ENCODE assay signal across 9 cellular contexts in genomic region chr14:23299558-23299957, GRCh38. TPM values are rescaled to one million over a fixed set of nuclear protein-coding genes. Genes with fewer than 3 reads are reported as not detected.
A peak's percentile ranks its signal among the peaks of the same experiment; 100 is the strongest.
DNase-seq lines count a peak whose midpoint lies in the region; ATAC-seq, FAIRE-seq and TF ChIP-seq lines count a peak whose summit lies in the region.
"Had no signal": no experiment of that assay in that cellular context is flagged by ENCODE, and none has a peak within 500 bp of the region (broad histone marks: within the 10 kb centered on the region; RNA-seq: fewer than 3 reads in every experiment).

No MANE protein-coding gene starts in this region.

- H3K36me3 Mint-ChIP-seq in activated naive CD8-positive, alpha-beta T cell treated with anti-CD3 and anti-CD28 coated beads, Interleukin-2, amount 10 ng/mL, durations not matched to agents 7 days and 5 days, result peaks cover 2% of the 10 kb centered on the region

- DNase-seq in COR-L47 (lab: John Stamatoyannopoulos, UW) (peak; percentile 9), HuH-7 (ENCODE audit: low spot score) (peak; percentile 45), keratinocyte (ENCODE audit: low read depth, low spot score) (no peak), NCI-H2029 treated with DMSO at 0.1 percent for 48 hours (lab: John Stamatoyannopoulos, UW) (no peak), left ventricle myocardium superior (no peak)
- DNase-seq in activated naive CD8-positive, alpha-beta T cell treated with anti-CD3 and anti-CD28 coated beads, Interleukin-2, amount 10 ng/mL, durations not matched to agents 7 days and 5 days, result no peak

- H3K27me3 ChIP-seq in keratinocyte (ENCODE audit: control insufficient read depth, extremely low read depth, insufficient read depth, low read length), result no peaks in the 10 kb centered on the region
- H3K27me3 ChIP-seq: SJSA1 had no signal

- H3K79me2 ChIP-seq in keratinocyte (ENCODE audit: control insufficient read depth, insufficient read depth, low read length), result no peaks in the 10 kb centered on the region

- intact Hi-C loops in left ventricle myocardium superior (cut with micrococcal nuclease), result no loop called here

- dilution Hi-C loops in keratinocyte (cut with MboI; ENCODE audit: extremely low pct_ligation_motif_present, low sequenced_read_pairs), result no loop called here

- H3K4me2 ChIP-seq in keratinocyte (ENCODE audit: control insufficient read depth, extremely low read depth, insufficient read depth, low read depth, low read length), result peak overlapping the region; percentile 100

- peak overlapping the region; percentile 89 for H3K9ac ChIP-seq in keratinocyte (ENCODE audit: control insufficient read depth, extremely low read depth, insufficient read depth, low read length)

- no peaks in the 10 kb centered on the region for H3K27me3 Mint-ChIP-seq in activated naive CD8-positive, alpha-beta T cell treated with anti-CD3 and anti-CD28 coated beads, Interleukin-2, amount 10 ng/mL, durations not matched to agents 7 days and 5 days

- peak overlapping the region; percentile 31 for H3K27ac Mint-ChIP-seq in activated naive CD8-positive, alpha-beta T cell treated with anti-CD3 and anti-CD28 coated beads, Interleukin-2, amount 10 ng/mL, durations not matched to agents 7 days and 5 days

- H2AFZ ChIP-seq in keratinocyte (ENCODE audit: control insufficient read depth, low read length), result no peak overlapping the region

- FAIRE-seq in keratinocyte (lab: Jason Lieb, UNC), result no peak

- TF ChIP-seq CTCF in keratinocyte (optimal IDR thresholded peaks at IDR 0.05 in 1 of 3, IDR thresholded peaks at IDR 0.05 in 1 of 3, conservative IDR thresholded peaks at IDR 0.05 in 1 of 3; ENCODE audit: extremely low read depth in 1 of 3, insufficient read depth in 2 of 3, low read length in 3 of 3), result peak; percentile 22 to 60 (median 39)

- POLR2A ChIA-PET in activated naive CD8-positive, alpha-beta T cell treated with anti-CD3 and anti-CD28 coated beads, Interleukin-2, amount 10 ng/mL, durations not matched to agents 7 days and 5 days (lab: Charles Lee), result interaction anchor here (6.4 kb wide), 1 partner anchor 21 kb away, joined by 182 read pairs; the partner anchor contains the start of gene PABPN1

- no peaks in the 10 kb centered on the region for H4K20me1 ChIP-seq in keratinocyte (ENCODE audit: control insufficient read depth, extremely low read depth, insufficient read depth, low read length)

- no peaks in the 10 kb centered on the region for H3K36me3 ChIP-seq in keratinocyte (ENCODE audit: control insufficient read depth in 2 of 2, extremely low read depth in 1 of 2, insufficient read depth in 2 of 2, low read length in 2 of 2)
- H3K36me3 ChIP-seq in urinary bladder (ENCODE audit: insufficient read depth), result no peaks in the 10 kb centered on the region
- H3K36me3 ChIP-seq: SJSA1 had no signal

- H3K27ac ChIP-seq in keratinocyte (ENCODE audit: control insufficient read depth, insufficient read depth, low read length), result peak overlapping the region; percentile 91
- H3K27ac ChIP-seq in urinary bladder (ENCODE audit: low read depth), result peak overlapping the region; percentile 78
- H3K27ac ChIP-seq: SJSA1 had no signal

- H3K4me1 ChIP-seq in keratinocyte (ENCODE audit: control insufficient read depth, extremely low read depth, insufficient read depth, low read length), result peaks cover 35% of the 10 kb centered on the region
- H3K4me1 ChIP-seq in urinary bladder (ENCODE audit: insufficient read depth), result no peaks in the 10 kb centered on the region

- H3K4me1 Mint-ChIP-seq in activated naive CD8-positive, alpha-beta T cell treated with anti-CD3 and anti-CD28 coated beads, Interleukin-2, amount 10 ng/mL, durations not matched to agents 7 days and 5 days, result peaks cover 24% of the 10 kb centered on the region

- no peak overlapping the region for H3K4me3 ChIP-seq in keratinocyte (ENCODE audit: control insufficient read depth in 2 of 3, extremely low read depth in 1 of 3, insufficient read depth in 2 of 3, low read depth in 1 of 3, low read length in 3 of 3)
- no peak overlapping the region for H3K4me3 ChIP-seq in urinary bladder (ENCODE audit: low read depth, low read length)

- H3K9me3 ChIP-seq in keratinocyte (ENCODE audit: control insufficient read depth, low read depth, low read length), result no peaks in the 10 kb centered on the region
- H3K9me3 ChIP-seq: SJSA1 had no signal

- ATAC-seq in activated naive CD8-positive, alpha-beta T cell treated with anti-CD3 and anti-CD28 coated beads, Interleukin-2, amount 10 ng/mL, durations not matched to agents 7 days and 5 days (ENCODE audit: low read depth), result no peak
- ATAC-seq in HG03521 (IDR thresholded peaks at IDR 0.05; ENCODE audit: unreplicated experiment), result no peak
- ATAC-seq in left ventricle myocardium superior, result no peak

- H3K9me1 ChIP-seq in keratinocyte (ENCODE audit: control insufficient read depth, extremely low read depth, insufficient read depth, low read length), result no peaks in the 10 kb centered on the region

- peak overlapping the region; percentile 21 for H3K4me3 Mint-ChIP-seq in activated naive CD8-positive, alpha-beta T cell treated with anti-CD3 and anti-CD28 coated beads, Interleukin-2, amount 10 ng/mL, durations not matched to agents 7 days and 5 days

- H3K9me3 Mint-ChIP-seq in activated naive CD8-positive, alpha-beta T cell treated with anti-CD3 and anti-CD28 coated beads, Interleukin-2, amount 10 ng/mL, durations not matched to agents 7 days and 5 days, result no peaks in the 10 kb centered on the region

RNA-seq across cellular contexts. Expression of gene PPP1R3E, which starts 3.1 kb away (rescaled TPM):
- total RNA-seq in activated naive CD8-positive, alpha-beta T cell treated with anti-CD3 and anti-CD28 coated beads, Interleukin-2, amount 10 ng/mL, durations not matched to agents 7 days and 5 days, result 10 to 100 TPM; 50.8 to 51.7 TPM
- 1.6 to 2.5 TPM (median 1.9 TPM) in 3 replicates for polyA plus RNA-seq in keratinocyte
- polyA plus RNA-seq in keratinocyte (2011; ENCODE audit: low read depth), result 0.97 TPM
- 0.55 and 0.56 TPM in 2 replicates for polyA plus RNA-seq in keratinocyte (2011; cell fraction: cytosol; rRNA removed)
- 8.6 and 11.6 TPM in 2 replicates for polyA plus RNA-seq in keratinocyte (2011; cell fraction: nucleus; rRNA removed)
- polyA plus RNA-seq in keratinocyte (2012; ENCODE audit: low replicate concordance), result 0.95 and 5.5 TPM in 2 replicates
- 0.95 to 1.4 TPM (median 0.96 TPM) in 3 replicates for polyA minus RNA-seq in keratinocyte
- 4.8 TPM for polyA minus RNA-seq in keratinocyte (2011; cell fraction: cytosol; rRNA and poly(A)+ RNA removed)
- polyA minus RNA-seq in keratinocyte (2011; cell fraction: nucleus; rRNA and poly(A)+ RNA removed), result 0.53 and 1.4 TPM in 2 replicates
- total RNA-seq in urinary bladder, result 8.6 TPM
- 9.8 TPM for polyA plus RNA-seq in urinary bladder
- total RNA-seq in left ventricle myocardium superior, result 11.6 TPM

RNA-seq across cellular contexts. Expression of gene BCL2L2, which starts 7.1 kb away (rescaled TPM):
- total RNA-seq in activated naive CD8-positive, alpha-beta T cell treated with anti-CD3 and anti-CD28 coated beads, Interleukin-2, amount 10 ng/mL, durations not matched to agents 7 days and 5 days, result 1 to 10 TPM; 3.7 to 5.7 TPM
- polyA plus RNA-seq in keratinocyte (24.0 to 45.7 TPM (median 33.9 TPM) in 3 replicates), urinary bladder (118 TPM)
- 9.2 TPM for polyA plus RNA-seq in keratinocyte (2011; ENCODE audit: low read depth)
- 32.4 and 34.0 TPM in 2 replicates for polyA plus RNA-seq in keratinocyte (2011; cell fraction: cytosol; rRNA removed)
- polyA plus RNA-seq in keratinocyte (2011; cell fraction: nucleus; rRNA removed), result 76.1 and 82.5 TPM in 2 replicates
- 34.2 and 35.4 TPM in 2 replicates for polyA plus RNA-seq in keratinocyte (2012; ENCODE audit: low replicate concordance)
- 16.9 to 23.8 TPM (median 19.7 TPM) in 3 replicates for polyA minus RNA-seq in keratinocyte
- 10.7 TPM for polyA minus RNA-seq in keratinocyte (2011; cell fraction: cytosol; rRNA and poly(A)+ RNA removed)
- 20.2 and 30.0 TPM in 2 replicates for polyA minus RNA-seq in keratinocyte (2011; cell fraction: nucleus; rRNA and poly(A)+ RNA removed)
- total RNA-seq in urinary bladder (19.2 TPM), left ventricle myocardium superior (38.3 TPM)

RNA-seq across cellular contexts. Expression of gene HOMEZ, which starts 13.6 kb away (rescaled TPM):
- 10 to 100 TPM; 11.8 to 12.8 TPM for total RNA-seq in activated naive CD8-positive, alpha-beta T cell treated with anti-CD3 and anti-CD28 coated beads, Interleukin-2, amount 10 ng/mL, durations not matched to agents 7 days and 5 days
- polyA plus RNA-seq in keratinocyte (31.9 to 39.1 TPM (median 34.1 TPM) in 3 replicates), urinary bladder (12.4 TPM)
- polyA plus RNA-seq in keratinocyte (2011; ENCODE audit: low read depth), result 3.4 TPM
- polyA plus RNA-seq in keratinocyte (2011; cell fraction: cytosol; rRNA removed), result 38.0 and 42.0 TPM in 2 replicates
- 51.0 and 59.6 TPM in 2 replicates for polyA plus RNA-seq in keratinocyte (2011; cell fraction: nucleus; rRNA removed)
- 8.5 and 18.4 TPM in 2 replicates for polyA plus RNA-seq in keratinocyte (2012; ENCODE audit: low replicate concordance)
- 49.8 to 80.6 TPM (median 62.1 TPM) in 3 replicates for polyA minus RNA-seq in keratinocyte
- 33.6 TPM for polyA minus RNA-seq in keratinocyte (2011; cell fraction: cytosol; rRNA and poly(A)+ RNA removed)
- 16.6 and 25.3 TPM in 2 replicates for polyA minus RNA-seq in keratinocyte (2011; cell fraction: nucleus; rRNA and poly(A)+ RNA removed)
- total RNA-seq in urinary bladder (7.9 TPM), left ventricle myocardium superior (7.9 TPM)

RNA-seq across cellular contexts. Expression of gene PABPN1, which starts 21.7 kb away (rescaled TPM):
- total RNA-seq in activated naive CD8-positive, alpha-beta T cell treated with anti-CD3 and anti-CD28 coated beads, Interleukin-2, amount 10 ng/mL, durations not matched to agents 7 days and 5 days, result 100 to 1,000 TPM; 207 to 208 TPM
- polyA plus RNA-seq in keratinocyte (168 to 185 TPM (median 173 TPM) in 3 replicates), urinary bladder (84.0 TPM)
- polyA plus RNA-seq in keratinocyte (2011; ENCODE audit: low read depth), result 167 TPM
- 93.9 and 125 TPM in 2 replicates for polyA plus RNA-seq in keratinocyte (2011; cell fraction: cytosol; rRNA removed)
- 386 and 417 TPM in 2 replicates for polyA plus RNA-seq in keratinocyte (2011; cell fraction: nucleus; rRNA removed)
- 94.2 and 106 TPM in 2 replicates for polyA plus RNA-seq in keratinocyte (2012; ENCODE audit: low replicate concordance)
- polyA minus RNA-seq in keratinocyte, result 45.9 to 65.9 TPM (median 55.4 TPM) in 3 replicates
- polyA minus RNA-seq in keratinocyte (2011; cell fraction: cytosol; rRNA and poly(A)+ RNA removed), result 53.5 TPM
- 32.5 and 62.2 TPM in 2 replicates for polyA minus RNA-seq in keratinocyte (2011; cell fraction: nucleus; rRNA and poly(A)+ RNA removed)
- total RNA-seq in urinary bladder (52.0 TPM), left ventricle myocardium superior (76.8 TPM)

RNA-seq across cellular contexts. Expression of gene SLC22A17, which starts 53.1 kb away (rescaled TPM):
- total RNA-seq in activated naive CD8-positive, alpha-beta T cell treated with anti-CD3 and anti-CD28 coated beads, Interleukin-2, amount 10 ng/mL, durations not matched to agents 7 days and 5 days, result 1 to 10 TPM; 3.4 to 4.8 TPM
- polyA plus RNA-seq in keratinocyte, result 0.76 to 2.1 TPM (median 1.2 TPM) in 3 replicates
- polyA plus RNA-seq in keratinocyte (2011; ENCODE audit: low read depth), result 0.69 TPM
- 0.34 and 0.60 TPM in 2 replicates for polyA plus RNA-seq in keratinocyte (2011; cell fraction: cytosol; rRNA removed)
- polyA plus RNA-seq in keratinocyte (2011; cell fraction: nucleus; rRNA removed), result 2.7 and 3.6 TPM in 2 replicates
- 1.7 and 2.8 TPM in 2 replicates for polyA plus RNA-seq in keratinocyte (2012; ENCODE audit: low replicate concordance)
- 0.99 to 1.4 TPM (median 1.2 TPM) in 3 replicates for polyA minus RNA-seq in keratinocyte
- polyA minus RNA-seq in keratinocyte (2011; cell fraction: cytosol; rRNA and poly(A)+ RNA removed), result 0.96 TPM
- 2.5 and 3.3 TPM in 2 replicates for polyA minus RNA-seq in keratinocyte (2011; cell fraction: nucleus; rRNA and poly(A)+ RNA removed)
- total RNA-seq in urinary bladder, result 30.5 TPM
- polyA plus RNA-seq in urinary bladder, result 40.8 TPM
- total RNA-seq in left ventricle myocardium superior, result 10.7 TPM

Comparison
In these comparisons a context has a peak if more than half of its experiments do, and no peak if none do; other contexts are left out.
1. DNase-seq: peak in COR-L47 (single experiment) and HuH-7 (single experiment); none in activated naive CD8-positive, alpha-beta T cell treated with anti-CD3 and anti-CD28 coated beads, Interleukin-2, amount 10 ng/mL, durations not matched to agents 7 days and 5 days (single experiment), keratinocyte (single experiment), NCI-H2029 treated with DMSO at 0.1 percent for 48 hours (single experiment) and left ventricle myocardium superior (single experiment).